In genomic region chr14:46250113-46250703, GRCh38 we compare ENCODE assay signal across 8 cellular contexts.
A peak's percentile ranks its signal among the peaks of the same experiment; 100 is the strongest.
DNase-seq lines count a peak whose midpoint lies in the region; ATAC-seq and TF ChIP-seq lines count a peak whose summit lies in the region.

No MANE protein-coding gene starts in this region.

- H3K36me3 ChIP-seq in Panc1 (ENCODE audit: control insufficient read depth, insufficient read depth, low read length) = no peaks in the 10 kb centered on the region

- DNase-seq in Panc1 (ENCODE audit: low read depth, low spot score) = no peak
- peak; percentile 4 for DNase-seq in glomerular endothelial cell (ENCODE audit: extremely low read depth, low read depth, low spot score)
- no peak for DNase-seq in DMS153 (lab: John Stamatoyannopoulos, UW)

- intact Hi-C loops in Panc1 (cut with micrococcal nuclease; ENCODE audit: unreplicated experiment) = loop anchor here (5.0 kb wide), 1 partner anchor 92 kb away; no protein-coding TSS in a partner anchor

- in situ Hi-C loops in Panc1 (cut with HindIII; ENCODE audit: low pct_unique_long_range_greater_than_20kb, low sequenced_read_pairs) = no loop called here

- no peaks in the 10 kb centered on the region for H3K4me1 ChIP-seq in Panc1 (ENCODE audit: control insufficient read depth, insufficient read depth, low read length)

- ATAC-seq in Panc1 (no peak), HG03354 (IDR thresholded peaks at IDR 0.05; ENCODE audit: poor library complexity, severe bottlenecking, unreplicated experiment) (no peak), HG03135 (IDR thresholded peaks at IDR 0.05; ENCODE audit: unreplicated experiment) (no peak), GM21528 (IDR thresholded peaks at IDR 0.05; ENCODE audit: low FRiP score, unreplicated experiment) (no peak)

- H3K9me3 ChIP-seq in Panc1 (ENCODE audit: control insufficient read depth, insufficient read depth, low read depth, low read length) = no peaks in the 10 kb centered on the region

- TF ChIP-seq CTCF in 22Rv1 (IDR thresholded peaks at IDR 0.05) (peak; percentile 87), GM12874 (IDR thresholded peaks at IDR 0.05; ENCODE audit: insufficient read depth, low read depth, low read length) (peak; percentile 19; the same call in 1 of the 2 replicates), Panc1 (IDR thresholded peaks at IDR 0.05) (peak; percentile 59; the same call in 1 of the 2 replicates)

- CTCF ChIA-PET in Panc1 (lab: Charles Lee) = no interaction called here

- no peak overlapping the region for H3K27ac ChIP-seq in 22Rv1
- no peak overlapping the region for H3K27ac ChIP-seq in Panc1 (ENCODE audit: low read length)

- no TSS peak for BruUV-seq in Panc1 (replicated peaks; lab: Mats Ljungman, UMichigan)

- no peaks in the 10 kb centered on the region for H3K27me3 ChIP-seq in Panc1 (ENCODE audit: control insufficient read depth, insufficient read depth, low read length)

- POLR2A ChIA-PET in Panc1 (lab: Charles Lee) = no interaction called here

- no peak overlapping the region for H3K4me3 ChIP-seq in Panc1 (ENCODE audit: low read depth in 2 of 2, low read length in 2 of 2)

Comparison
In these comparisons a context has a peak if more than half of its experiments do, and no peak if none do; other contexts are left out.
1. CTCF ChIP-seq: peak in every context shown above with its lines; median percentile 87 in 22Rv1; 59 in Panc1; 19 in GM12874.